ENCODE assay signal across 13 cellular contexts in genomic region chr7:47535704-47536628, GRCh38. TPM values are rescaled to one million over a fixed set of nuclear protein-coding genes. Genes with fewer than 3 reads are reported as not detected.
DNase-seq lines count a peak whose midpoint lies in the region; ATAC-seq and TF ChIP-seq lines count a peak whose summit lies in the region.
"Had no signal": no experiment of that assay in that cellular context is flagged by ENCODE, and none has a peak within 500 bp of the region (broad histone marks: within the 10 kb centered on the region; RNA-seq: fewer than 3 reads in every experiment).

No MANE protein-coding gene starts in this region.

- DNase-seq in ELF-1 (ENCODE audit: low read depth, low spot score) (peak; percentile 84), HEK293T (ENCODE audit: extremely low spot score) (no peak), thyroid gland (no peak)
- DNase-seq in activated CD8-positive, alpha-beta memory T cell treated with anti-CD3 and anti-CD28 coated beads, Interleukin-2, amount 10 ng/mL, durations not matched to agents 7 days and 5 days, result no peak
- DNase-seq: activated T-cell treated with anti-CD3 and anti-CD28 coated beads, Interleukin-2, amount 50 U/mL, for 48 hours; heart right ventricle; naive thymus-derived CD4-positive, alpha-beta T cell; NCI-H510A had no signal

- intact Hi-C loops in thyroid gland (cut with DNase I), result no loop called here

- no peak overlapping the region for H3K27ac ChIP-seq in rectal smooth muscle tissue (ENCODE audit: low read depth, low read length)
- no peak overlapping the region for H3K27ac ChIP-seq in thyroid gland
- H3K27ac ChIP-seq: C4-2B had no signal

- H3K27me3 ChIP-seq in iPS-15b (ENCODE audit: control insufficient read depth, insufficient read depth, low read length) (peaks cover 6% of the 10 kb centered on the region), rectal smooth muscle tissue (ENCODE audit: control insufficient read depth, insufficient read depth, low read length) (no peaks in the 10 kb centered on the region), thyroid gland (no peaks in the 10 kb centered on the region)

- peak; percentile 4 for ATAC-seq in SK-N-SH treated with all-trans-retinoic acid at 6 μM for 48 hours
- ATAC-seq in activated CD8-positive, alpha-beta memory T cell treated with anti-CD3 and anti-CD28 coated beads, Interleukin-2, amount 10 ng/mL, durations not matched to agents 7 days and 5 days, result no peak
- no peak for ATAC-seq in GM21447 (IDR thresholded peaks at IDR 0.05; ENCODE audit: unreplicated experiment)

- TF ChIP-seq POLR2A in thyroid gland (IDR thresholded peaks at IDR 0.05), result no peak

- no peak overlapping the region for H3K27ac Mint-ChIP-seq in activated CD8-positive, alpha-beta memory T cell treated with anti-CD3 and anti-CD28 coated beads, Interleukin-2, amount 10 ng/mL, durations not matched to agents 7 days and 5 days
- H3K27ac Mint-ChIP-seq: naive thymus-derived CD4-positive, alpha-beta T cell had no signal

- 79 to 82% methylated on average over 22 to 23 of the region's 23 CpGs for WGBS in thyroid gland, 2 donors

- no peak for TF ChIP-seq CTCF in thyroid gland (IDR thresholded peaks at IDR 0.05)

- H3K4me3 ChIP-seq in iPS-15b (ENCODE audit: low read depth, low read length) (peak overlapping the region; percentile 69), rectal smooth muscle tissue (ENCODE audit: low read length) (peak overlapping the region; percentile 61), thyroid gland (replicated peaks in 1 of 3) (no peak overlapping the region)

- H3K9ac ChIP-seq in iPS-15b (ENCODE audit: low read depth, low read length) (peak overlapping the region; percentile 24), rectal smooth muscle tissue (ENCODE audit: low read length) (no peak overlapping the region)

- no peaks in the 10 kb centered on the region for H3K4me1 Mint-ChIP-seq in activated CD8-positive, alpha-beta memory T cell treated with anti-CD3 and anti-CD28 coated beads, Interleukin-2, amount 10 ng/mL, durations not matched to agents 7 days and 5 days
- H3K4me1 Mint-ChIP-seq: naive thymus-derived CD4-positive, alpha-beta T cell had no signal

- H3K9me3 Mint-ChIP-seq in activated CD8-positive, alpha-beta memory T cell treated with anti-CD3 and anti-CD28 coated beads, Interleukin-2, amount 10 ng/mL, durations not matched to agents 7 days and 5 days (ENCODE audit: low read depth), result no peaks in the 10 kb centered on the region

- no peak overlapping the region for H3K4me3 Mint-ChIP-seq in activated CD8-positive, alpha-beta memory T cell treated with anti-CD3 and anti-CD28 coated beads, Interleukin-2, amount 10 ng/mL, durations not matched to agents 7 days and 5 days
- H3K4me3 Mint-ChIP-seq: naive thymus-derived CD4-positive, alpha-beta T cell had no signal

- H3K4me1 ChIP-seq in iPS-15b (ENCODE audit: control insufficient read depth, insufficient read depth, low read length) (peaks cover 32% of the 10 kb centered on the region), rectal smooth muscle tissue (ENCODE audit: control insufficient read depth, insufficient read depth, low read length) (no peaks in the 10 kb centered on the region), thyroid gland (peaks cover 5 to 11% of the 10 kb centered on the region in 2 donors)

- H3K27me3 Mint-ChIP-seq in activated CD8-positive, alpha-beta memory T cell treated with anti-CD3 and anti-CD28 coated beads, Interleukin-2, amount 10 ng/mL, durations not matched to agents 7 days and 5 days, result peaks cover 3% of the 10 kb centered on the region

- H3K36me3 Mint-ChIP-seq in activated CD8-positive, alpha-beta memory T cell treated with anti-CD3 and anti-CD28 coated beads, Interleukin-2, amount 10 ng/mL, durations not matched to agents 7 days and 5 days, result no peaks in the 10 kb centered on the region

- POLR2A ChIA-PET in HEK293T (lab: Yijun Ruan, JAX), result no interaction called here

- H3K36me3 ChIP-seq in iPS-15b (ENCODE audit: control insufficient read depth, insufficient read depth, low read length), result no peaks in the 10 kb centered on the region
- no peaks in the 10 kb centered on the region for H3K36me3 ChIP-seq in rectal smooth muscle tissue (ENCODE audit: control insufficient read depth, insufficient read depth, low read length)
- no peaks in the 10 kb centered on the region for H3K36me3 ChIP-seq in thyroid gland
- H3K36me3 ChIP-seq: heart right ventricle had no signal

- no peaks in the 10 kb centered on the region for H3K9me3 ChIP-seq in iPS-15b (ENCODE audit: control insufficient read depth, insufficient read depth, low read length)
- no peaks in the 10 kb centered on the region for H3K9me3 ChIP-seq in thyroid gland
- H3K9me3 ChIP-seq: heart right ventricle had no signal

- CTCF ChIA-PET in activated CD8-positive, alpha-beta memory T cell treated with anti-CD3 and anti-CD28 coated beads, Interleukin-2, amount 10 ng/mL, durations not matched to agents 7 days and 5 days (lab: Charles Lee), result no interaction called here
- CTCF ChIA-PET in HEK293T (lab: Yijun Ruan, JAX), result interaction anchor here (1.5 kb wide), 1 partner anchor 15 kb away, joined by 3 read pairs; no protein-coding TSS in a partner anchor

TF ChIP-seq in SK-N-SH treated with all-trans-retinoic acid at 6 μM for 48 hours, 23 proteins besides CTCF, POLR2A, EP300 and RAD21 (continues in another document):
- TF ChIP-seq SNAI2 (CRISPR knock-in tag; IDR thresholded peaks at IDR 0.05) (no peak), ISL1 (CRISPR knock-in tag; IDR thresholded peaks at IDR 0.05) (no peak), ESRRG (CRISPR knock-in tag; IDR thresholded peaks at IDR 0.05) (no peak)
- TF ChIP-seq, protein P1, sequence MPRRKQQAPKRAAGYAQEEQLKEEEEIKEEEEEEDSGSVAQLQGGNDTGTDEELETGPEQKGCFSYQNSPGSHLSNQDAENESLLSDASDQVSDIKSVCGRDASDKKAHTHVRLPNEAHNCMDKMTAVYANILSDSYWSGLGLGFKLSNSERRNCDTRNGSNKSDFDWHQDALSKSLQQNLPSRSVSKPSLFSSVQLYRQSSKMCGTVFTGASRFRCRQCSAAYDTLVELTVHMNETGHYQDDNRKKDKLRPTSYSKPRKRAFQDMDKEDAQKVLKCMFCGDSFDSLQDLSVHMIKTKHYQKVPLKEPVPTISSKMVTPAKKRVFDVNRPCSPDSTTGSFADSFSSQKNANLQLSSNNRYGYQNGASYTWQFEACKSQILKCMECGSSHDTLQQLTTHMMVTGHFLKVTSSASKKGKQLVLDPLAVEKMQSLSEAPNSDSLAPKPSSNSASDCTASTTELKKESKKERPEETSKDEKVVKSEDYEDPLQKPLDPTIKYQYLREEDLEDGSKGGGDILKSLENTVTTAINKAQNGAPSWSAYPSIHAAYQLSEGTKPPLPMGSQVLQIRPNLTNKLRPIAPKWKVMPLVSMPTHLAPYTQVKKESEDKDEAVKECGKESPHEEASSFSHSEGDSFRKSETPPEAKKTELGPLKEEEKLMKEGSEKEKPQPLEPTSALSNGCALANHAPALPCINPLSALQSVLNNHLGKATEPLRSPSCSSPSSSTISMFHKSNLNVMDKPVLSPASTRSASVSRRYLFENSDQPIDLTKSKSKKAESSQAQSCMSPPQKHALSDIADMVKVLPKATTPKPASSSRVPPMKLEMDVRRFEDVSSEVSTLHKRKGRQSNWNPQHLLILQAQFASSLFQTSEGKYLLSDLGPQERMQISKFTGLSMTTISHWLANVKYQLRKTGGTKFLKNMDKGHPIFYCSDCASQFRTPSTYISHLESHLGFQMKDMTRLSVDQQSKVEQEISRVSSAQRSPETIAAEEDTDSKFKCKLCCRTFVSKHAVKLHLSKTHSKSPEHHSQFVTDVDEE (CRISPR knock-in tag; IDR thresholded peaks at IDR 0.05), result no peak

TF ChIP-seq in HEK293T, 16 proteins besides CTCF, POLR2A, EP300 and RAD21:
- no peak for TF ChIP-seq PKNOX1 (IDR thresholded peaks at IDR 0.05)
- TF ChIP-seq CTBP1 (IDR thresholded peaks at IDR 0.05; ENCODE audit: borderline replicate concordance), result no peak
- no peak for TF ChIP-seq ZNF384 (IDR thresholded peaks at IDR 0.05)
- TF ChIP-seq BHLHE40 (IDR thresholded peaks at IDR 0.05; ENCODE audit: borderline replicate concordance), result no peak
- TF ChIP-seq TARDBP (IDR thresholded peaks at IDR 0.05), result no peak
- TF ChIP-seq NFRKB (IDR thresholded peaks at IDR 0.05), result no peak
- no peak for TF ChIP-seq L3MBTL2 (conservative IDR thresholded peaks at IDR 0.05)
- no peak for TF ChIP-seq FOXA1 (IDR thresholded peaks at IDR 0.05)
- no peak for TF ChIP-seq HDGF (IDR thresholded peaks at IDR 0.05; ENCODE audit: borderline replicate concordance)
- TF ChIP-seq SUZ12 (IDR thresholded peaks at IDR 0.05), result no peak
- TF ChIP-seq FOXM1 (IDR thresholded peaks at IDR 0.05; ENCODE audit: borderline replicate concordance), result no peak
- no peak for TF ChIP-seq ELF4 (IDR thresholded peaks at IDR 0.05)
- TF ChIP-seq LEF1 (IDR thresholded peaks at IDR 0.05; ENCODE audit: borderline replicate concordance), result no peak
- TF ChIP-seq SP1 (IDR thresholded peaks at IDR 0.05), result no peak
- no peak for TF ChIP-seq ARNT (IDR thresholded peaks at IDR 0.05)
- no peak for TF ChIP-seq FOXK2 (IDR thresholded peaks at IDR 0.05)
TF ChIP-seq in HEK293T: peak in this region for 0.

RNA-seq across cellular contexts. Expression of gene TNS3, which starts 45.9 kb away (rescaled TPM):
- total RNA-seq in activated CD8-positive, alpha-beta memory T cell treated with anti-CD3 and anti-CD28 coated beads, Interleukin-2, amount 10 ng/mL, durations not matched to agents 7 days and 5 days, result 1 to 10 TPM in 1 of 2 experiments, under 1 TPM in 1; 0.23 to 2.6 TPM
- 10 to 100 TPM; 65.8 to 93.0 (median 80.7) TPM for total RNA-seq in thyroid gland

Comparison
In these comparisons a context has a peak if more than half of its experiments do, and no peak if none do; other contexts are left out.
1. H3K4me3 ChIP-seq: peak in iPS-15b (single experiment) and rectal smooth muscle tissue (single experiment); none in thyroid gland (0 of 3).
2. RNA of gene TNS3, which starts 45.9 kb away (total RNA-seq): 65.8 to 93.0 TPM in thyroid gland; 0.23 to 2.6 TPM in activated CD8-positive, alpha-beta memory T cell treated with anti-CD3 and anti-CD28 coated beads, Interleukin-2, amount 10 ng/mL, durations not matched to agents 7 days and 5 days; every median in the first group is over 10 times any median in the second.